14 cellular contexts compared by ENCODE assay signal in the genomic region with DNA sequence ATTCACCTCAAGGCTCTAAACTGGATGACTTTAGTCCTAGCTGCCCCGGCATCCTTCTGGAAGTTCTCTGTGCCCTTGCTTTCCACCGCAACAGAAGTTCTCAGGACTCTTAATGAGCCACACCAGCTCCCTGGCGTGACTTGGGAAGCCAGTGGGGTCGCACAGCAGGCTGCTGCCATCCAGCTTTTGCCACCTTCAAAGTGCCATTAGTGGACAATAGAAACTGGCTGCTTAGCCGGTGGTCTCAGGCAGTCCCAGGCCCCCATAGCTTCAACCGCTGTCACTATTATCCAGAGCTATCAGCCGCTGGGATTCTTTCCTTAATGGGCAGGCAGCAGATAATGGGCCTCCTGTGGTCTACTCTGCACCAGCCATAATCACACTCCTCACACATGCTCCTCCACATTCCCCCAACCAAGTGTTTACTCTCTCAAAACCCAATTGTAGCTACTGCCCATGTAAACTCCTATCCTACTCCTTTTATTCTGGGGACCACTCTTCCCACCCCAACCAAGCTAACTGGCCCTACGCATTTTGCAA.
"Had no signal": no experiment of that assay in that cellular context is flagged by ENCODE, and none has a peak within 500 bp of the region (broad histone marks: within the 10 kb centered on the region; RNA-seq: fewer than 3 reads in every experiment).

No MANE protein-coding gene starts in this region.

- H3K9me3 Mint-ChIP-seq: activated T-cell treated with anti-CD3 and anti-CD28 coated beads, Interleukin-2, amount 50 U/mL, for 24 hours; memory B cell had no signal

- H3K4me3 ChIP-seq: coronary artery, heart left ventricle, left lung, right lobe of liver, upper lobe of right lung had no signal

- H3K27me3 Mint-ChIP-seq: activated CD8-positive, alpha-beta memory T cell treated with anti-CD3 and anti-CD28 coated beads, Interleukin-2, amount 10 ng/mL, durations not matched to agents 7 days and 5 days had no signal

- H3K27ac ChIP-seq: heart left ventricle, left lung, right lobe of liver, upper lobe of right lung had no signal

- H3K36me3 ChIP-seq: heart left ventricle, left lung, right lobe of liver, upper lobe of right lung had no signal

- H3K27me3 ChIP-seq: heart left ventricle, left lung, right lobe of liver, upper lobe of right lung had no signal

- ATAC-seq: activated CD8-positive, alpha-beta memory T cell treated with anti-CD3 and anti-CD28 coated beads, Interleukin-2, amount 10 ng/mL, durations not matched to agents 7 days and 5 days; left lung; right lobe of liver; upper lobe of right lung had no signal

- DNase-seq: activated CD4-positive, CD25-positive, alpha-beta regulatory T cell; activated CD8-positive, alpha-beta memory T cell treated with anti-CD3 and anti-CD28 coated beads, Interleukin-2, amount 10 ng/mL, durations not matched to agents 7 days and 5 days; activated effector memory CD4-positive, alpha-beta T cell treated with anti-CD3 and anti-CD28 coated beads, Interleukin-2, amount 50 U/mL, for 16 hours; activated T-cell treated with anti-CD3 and anti-CD28 coated beads, Interleukin-2, amount 50 U/mL, for 24 hours; effector CD4-positive, alpha-beta T cell; heart left ventricle; left lung; posterior cingulate gyrus; right lobe of liver; stimulated activated CD4-positive, alpha-beta T cell treated with anti-CD3 and anti-CD28 coated beads, Interleukin-12 subunit alpha, Interleukin-12 subunit beta, amount 100 ng/mL, for 4 hours; stimulated activated naive CD4-positive, alpha-beta T cell treated with Interleukin-2 at 50 U/mL for 16 hours; upper lobe of right lung had no signal

- H3K4me1 ChIP-seq: left lung, right lobe of liver had no signal

- H3K4me3 Mint-ChIP-seq: activated CD8-positive, alpha-beta memory T cell treated with anti-CD3 and anti-CD28 coated beads, Interleukin-2, amount 10 ng/mL, durations not matched to agents 7 days and 5 days; activated T-cell treated with anti-CD3 and anti-CD28 coated beads, Interleukin-2, amount 50 U/mL, for 24 hours; memory B cell had no signal

- H3K9me3 ChIP-seq: heart left ventricle, left lung, right lobe of liver, upper lobe of right lung had no signal

- H3K27ac Mint-ChIP-seq: activated CD8-positive, alpha-beta memory T cell treated with anti-CD3 and anti-CD28 coated beads, Interleukin-2, amount 10 ng/mL, durations not matched to agents 7 days and 5 days; memory B cell had no signal

- H3K36me3 Mint-ChIP-seq: activated CD8-positive, alpha-beta memory T cell treated with anti-CD3 and anti-CD28 coated beads, Interleukin-2, amount 10 ng/mL, durations not matched to agents 7 days and 5 days; memory B cell had no signal
